Comparison of ENCODE assay signal across 20 cellular contexts in the genomic region with DNA sequence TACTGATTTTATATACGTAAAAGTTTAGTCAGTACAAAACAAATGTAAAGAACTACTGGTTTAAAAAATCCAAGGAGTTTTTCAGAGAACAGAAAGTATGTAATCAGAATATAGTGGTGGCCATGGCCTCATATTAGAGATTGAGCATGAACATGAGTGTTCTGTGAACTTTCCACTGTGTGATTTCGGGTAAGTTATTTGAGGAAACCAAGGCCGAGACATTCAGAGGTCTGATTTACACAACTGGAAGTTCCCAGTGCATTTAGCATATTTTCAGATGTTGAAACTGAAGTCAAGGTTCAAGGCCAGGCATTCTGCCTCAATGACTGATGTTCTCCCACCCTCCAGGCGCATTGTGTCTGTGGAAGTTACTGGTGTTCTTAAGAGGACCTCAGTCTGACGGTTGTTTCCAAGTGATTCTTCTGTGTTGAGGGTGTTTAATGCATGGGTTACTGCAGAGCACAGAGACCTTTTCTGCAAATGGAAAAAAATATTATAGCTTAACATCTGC.
"Had no signal": no experiment of that assay in that cellular context is flagged by ENCODE, and none has a peak within 500 bp of the region (broad histone marks: within the 10 kb centered on the region; RNA-seq: fewer than 3 reads in every experiment).

No MANE protein-coding gene starts in this region.

- H3K27ac Mint-ChIP-seq: progenitor cell of endocrine pancreas; stimulated activated naive CD8-positive, alpha-beta T cell treated with anti-CD3 and anti-CD28 coated beads, Interleukin-15, amount 100 ng/mL, for 72 hours had no signal

- H3K27me3 Mint-ChIP-seq: progenitor cell of endocrine pancreas; stimulated activated naive CD8-positive, alpha-beta T cell treated with anti-CD3 and anti-CD28 coated beads, Interleukin-15, amount 100 ng/mL, for 72 hours had no signal

- ATAC-seq: right cardiac atrium; stimulated activated naive CD8-positive, alpha-beta T cell treated with anti-CD3 and anti-CD28 coated beads, Interleukin-15, amount 100 ng/mL, for 72 hours had no signal

- H3K4me3 ChIP-seq: suprapubic skin, transverse colon had no signal

- H3K36me3 ChIP-seq: suprapubic skin, transverse colon had no signal

- H3K4me1 Mint-ChIP-seq: stimulated activated naive CD8-positive, alpha-beta T cell treated with anti-CD3 and anti-CD28 coated beads, Interleukin-15, amount 100 ng/mL, for 72 hours had no signal

- H3K9me3 ChIP-seq: suprapubic skin, transverse colon had no signal

- H3K27me3 ChIP-seq: suprapubic skin, transverse colon had no signal

- H3K4me3 Mint-ChIP-seq: stimulated activated naive CD8-positive, alpha-beta T cell treated with anti-CD3 and anti-CD28 coated beads, Interleukin-15, amount 100 ng/mL, for 72 hours had no signal

- FAIRE-seq: keratinocyte, small intestine had no signal

- H3K27ac ChIP-seq: epithelial cell of prostate, suprapubic skin, transverse colon, VCaP had no signal

- DNase-seq: activated CD4-positive, alpha-beta T cell treated with anti-CD3 and anti-CD28 coated beads for 1 hour; activated CD8-positive, alpha-beta memory T cell treated with anti-CD3 and anti-CD28 coated beads for 24 hours; activated CD8-positive, alpha-beta memory T cell treated with anti-CD3 and anti-CD28 coated beads, Interleukin-2, amount 50 U/mL, for 48 hours; activated effector memory CD4-positive, alpha-beta T cell treated with Interleukin-2 at 50 U/mL for 16 hours; activated naive CD4-positive, alpha-beta T cell treated with anti-CD3 and anti-CD28 coated beads, Interleukin-2, amount 50 U/mL, for 16 hours; activated T-cell treated with anti-CD3 and anti-CD28 coated beads, Interleukin-2, amount 50 U/mL, for 48 hours; glutamatergic neuron; hippocampal formation; right cardiac atrium; small intestine; stimulated activated CD4-positive, alpha-beta T cell treated with anti-CD3 and anti-CD28 coated beads, Interleukin-4, amount 100 ng/mL, for 1 hour; stimulated activated naive CD8-positive, alpha-beta T cell treated with anti-CD3 and anti-CD28 coated beads, Interleukin-15, amount 100 ng/mL, for 72 hours; SW 1271; T-helper 2 cell; transverse colon had no signal
